9 cellular contexts compared by ENCODE assay signal in the genomic region with DNA sequence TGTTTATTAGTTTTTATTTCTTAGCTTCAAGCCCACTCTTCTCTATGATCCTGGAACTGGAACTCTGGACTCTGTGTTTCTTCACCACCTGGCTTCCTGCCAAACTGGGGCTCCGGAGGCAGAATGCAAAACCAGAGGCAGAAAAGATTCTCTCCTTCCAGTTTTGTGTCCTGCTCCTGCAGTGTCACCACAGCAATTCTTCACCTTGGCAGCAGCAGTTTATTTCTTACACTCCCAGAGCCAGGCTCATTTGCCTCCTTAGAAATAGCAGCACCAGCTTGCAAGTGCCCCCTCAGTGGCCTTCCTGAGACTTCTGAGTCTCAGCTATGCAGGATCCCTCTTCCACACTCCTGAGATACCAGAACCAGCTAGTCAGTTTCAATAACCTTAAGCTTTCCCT. TPM values are rescaled to one million over a fixed set of nuclear protein-coding genes. Genes with fewer than 3 reads are reported as not detected.
DNase-seq lines count a peak whose midpoint lies in the region; ATAC-seq, FAIRE-seq and TF ChIP-seq lines count a peak whose summit lies in the region.
"Had no signal": no experiment of that assay in that cellular context is flagged by ENCODE, and none has a peak within 500 bp of the region (broad histone marks: within the 10 kb centered on the region; RNA-seq: fewer than 3 reads in every experiment).

No MANE protein-coding gene starts in this region.

- DNase-seq in AG20443 (ENCODE audit: low spot score) (peak; percentile 7), adipocyte (ENCODE audit: low read depth) (peak; percentile 52), left lobe of liver (ENCODE audit: low spot score) (peak; percentile 57), GM10248 (ENCODE audit: extremely low spot score) (no peak), RCC 7860 (ENCODE audit: low spot score) (no peak)
- no peak for DNase-seq in activated naive CD4-positive, alpha-beta T cell treated with anti-CD3 and anti-CD28 coated beads, Interleukin-2, amount 50 U/mL, for 16 hours

- no peak overlapping the region for H3K9ac ChIP-seq in adipocyte (ENCODE audit: low read length)

- no peak overlapping the region for H3K27ac ChIP-seq in HEK293 (ENCODE audit: extremely low read depth, low read depth, low read length)
- H3K27ac ChIP-seq: skin epidermis had no signal

- no peaks in the 10 kb centered on the region for H3K36me3 ChIP-seq in HEK293 (ENCODE audit: control insufficient read depth in 2 of 2, insufficient read depth in 1 of 2, low read length in 2 of 2)
- no peaks in the 10 kb centered on the region for H3K36me3 ChIP-seq in adipocyte (ENCODE audit: control insufficient read depth, insufficient read depth, low read length, severe bottlenecking)

- H3K27me3 ChIP-seq in adipocyte (replicated peaks; ENCODE audit: control insufficient read depth, insufficient read depth, low read length): no peaks in the 10 kb centered on the region

- H3K4me3 ChIP-seq in HEK293 (ENCODE audit: low read depth, low read length): no peak overlapping the region
- H3K4me3 ChIP-seq in adipocyte (ENCODE audit: low read length): no peak overlapping the region
- H3K4me3 ChIP-seq: skin epidermis had no signal

- TF ChIP-seq CTCF in HEK293 (tag by site-specific recombination; IDR thresholded peaks at IDR 0.05): no peak
- no peak for TF ChIP-seq CTCF in GM10248 (IDR thresholded peaks at IDR 0.05; ENCODE audit: control extremely low read depth, extremely low read depth, low read depth, missing control alignments)

- CTCF ChIA-PET in HEK293 (lab: Yijun Ruan, JAX): no interaction called here
- CTCF ChIA-PET in GM10248 (lab: Yijun Ruan, JAX): interaction anchor here (0.9 to 2.3 kb wide), 5 partner anchors 10 to 28 kb away, joined by 3 to 12 read pairs (median 3); partner anchors contain the start of gene CAMK4

- POLR2A ChIA-PET in HEK293 (lab: Yijun Ruan, JAX): no interaction called here
- POLR2A ChIA-PET in GM10248 (lab: Yijun Ruan, JAX): no interaction called here

- ATAC-seq in left lobe of liver: peak; percentile 51
- no peak for ATAC-seq in HG03135 (IDR thresholded peaks at IDR 0.05; ENCODE audit: unreplicated experiment)

- FAIRE-seq in RCC 7860 (lab: Jason Lieb, UNC): no peak

- H3K4me1 ChIP-seq in HEK293 (ENCODE audit: control insufficient read depth, insufficient read depth, low read length) (peaks cover 14% of the 10 kb centered on the region; the same call in 1 of the 2 replicates), adipocyte (ENCODE audit: control insufficient read depth, insufficient read depth, low read length) (no peaks in the 10 kb centered on the region)

- H3K9me3 ChIP-seq in HEK293 (ENCODE audit: control insufficient read depth, insufficient read depth, low read depth, low read length) (no peaks in the 10 kb centered on the region), adipocyte (ENCODE audit: control insufficient read depth, low read length) (no peaks in the 10 kb centered on the region)

TF ChIP-seq in HEK293, 187 proteins besides CTCF, POLR2A, EP300 and RAD21 (continues in another document):
- TF ChIP-seq ZNF473 (tag by site-specific recombination; IDR thresholded peaks at IDR 0.05): no peak
- TF ChIP-seq ZNF707 (tag by site-specific recombination; IDR thresholded peaks at IDR 0.05): no peak
- no peak for TF ChIP-seq GLIS1 (tag by site-specific recombination; IDR thresholded peaks at IDR 0.05)
- no peak for TF ChIP-seq ZNF792 (tag by site-specific recombination; IDR thresholded peaks at IDR 0.05)
- TF ChIP-seq, protein P1, sequence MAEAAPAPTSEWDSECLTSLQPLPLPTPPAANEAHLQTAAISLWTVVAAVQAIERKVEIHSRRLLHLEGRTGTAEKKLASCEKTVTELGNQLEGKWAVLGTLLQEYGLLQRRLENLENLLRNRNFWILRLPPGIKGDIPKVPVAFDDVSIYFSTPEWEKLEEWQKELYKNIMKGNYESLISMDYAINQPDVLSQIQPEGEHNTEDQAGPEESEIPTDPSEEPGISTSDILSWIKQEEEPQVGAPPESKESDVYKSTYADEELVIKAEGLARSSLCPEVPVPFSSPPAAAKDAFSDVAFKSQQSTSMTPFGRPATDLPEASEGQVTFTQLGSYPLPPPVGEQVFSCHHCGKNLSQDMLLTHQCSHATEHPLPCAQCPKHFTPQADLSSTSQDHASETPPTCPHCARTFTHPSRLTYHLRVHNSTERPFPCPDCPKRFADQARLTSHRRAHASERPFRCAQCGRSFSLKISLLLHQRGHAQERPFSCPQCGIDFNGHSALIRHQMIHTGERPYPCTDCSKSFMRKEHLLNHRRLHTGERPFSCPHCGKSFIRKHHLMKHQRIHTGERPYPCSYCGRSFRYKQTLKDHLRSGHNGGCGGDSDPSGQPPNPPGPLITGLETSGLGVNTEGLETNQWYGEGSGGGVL (tag by site-specific recombination; IDR thresholded peaks at IDR 0.05): no peak
- TF ChIP-seq IKZF3 (tag by site-specific recombination; IDR thresholded peaks at IDR 0.05): no peak
- TF ChIP-seq ZNF747 (tag by site-specific recombination; IDR thresholded peaks at IDR 0.05): no peak
- no peak for TF ChIP-seq ZNF148 (tag by site-specific recombination; IDR thresholded peaks at IDR 0.05; ENCODE audit: borderline replicate concordance)
- TF ChIP-seq ZNF791 (tag by site-specific recombination; IDR thresholded peaks at IDR 0.05): no peak
- no peak for TF ChIP-seq ZNF184 (tag by site-specific recombination; IDR thresholded peaks at IDR 0.05)
- TF ChIP-seq ZNF214 (tag by site-specific recombination; IDR thresholded peaks at IDR 0.05; ENCODE audit: borderline replicate concordance): no peak
- TF ChIP-seq, protein P2, sequence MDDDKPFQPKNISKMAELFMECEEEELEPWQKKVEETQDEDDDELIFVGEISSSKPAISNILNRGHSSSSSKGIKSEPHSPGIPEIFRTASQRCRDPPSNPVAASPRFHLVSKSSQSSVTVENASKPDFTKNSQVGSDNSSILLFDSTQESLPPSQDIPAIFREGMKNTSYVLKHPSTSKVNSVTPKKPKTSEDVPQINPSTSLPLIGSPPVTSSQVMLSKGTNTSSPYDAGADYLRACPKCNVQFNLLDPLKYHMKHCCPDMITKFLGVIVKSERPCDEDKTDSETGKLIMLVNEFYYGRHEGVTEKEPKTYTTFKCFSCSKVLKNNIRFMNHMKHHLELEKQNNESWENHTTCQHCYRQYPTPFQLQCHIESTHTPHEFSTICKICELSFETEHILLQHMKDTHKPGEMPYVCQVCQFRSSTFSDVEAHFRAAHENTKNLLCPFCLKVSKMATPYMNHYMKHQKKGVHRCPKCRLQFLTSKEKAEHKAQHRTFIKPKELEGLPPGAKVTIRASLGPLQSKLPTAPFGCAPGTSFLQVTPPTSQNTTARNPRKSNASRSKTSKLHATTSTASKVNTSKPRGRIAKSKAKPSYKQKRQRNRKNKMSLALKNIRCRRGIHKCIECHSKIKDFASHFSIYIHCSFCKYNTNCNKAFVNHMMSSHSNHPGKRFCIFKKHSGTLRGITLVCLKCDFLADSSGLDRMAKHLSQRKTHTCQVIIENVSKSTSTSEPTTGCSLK (tag by site-specific recombination; IDR thresholded peaks at IDR 0.05): no peak
- TF ChIP-seq ZSCAN4 (tag by site-specific recombination; IDR thresholded peaks at IDR 0.05): no peak
- 0 out of 2 replicates have a peak, but pooled peaks have one; percentile 42 for TF ChIP-seq ZNF561 (tag by site-specific recombination; IDR thresholded peaks at IDR 0.05; ENCODE audit: borderline replicate concordance)
- no peak for TF ChIP-seq GLIS2 (tag by site-specific recombination; IDR thresholded peaks at IDR 0.05)
- no peak for TF ChIP-seq ZNF549 (tag by site-specific recombination; IDR thresholded peaks at IDR 0.05)
- TF ChIP-seq, protein P3, sequence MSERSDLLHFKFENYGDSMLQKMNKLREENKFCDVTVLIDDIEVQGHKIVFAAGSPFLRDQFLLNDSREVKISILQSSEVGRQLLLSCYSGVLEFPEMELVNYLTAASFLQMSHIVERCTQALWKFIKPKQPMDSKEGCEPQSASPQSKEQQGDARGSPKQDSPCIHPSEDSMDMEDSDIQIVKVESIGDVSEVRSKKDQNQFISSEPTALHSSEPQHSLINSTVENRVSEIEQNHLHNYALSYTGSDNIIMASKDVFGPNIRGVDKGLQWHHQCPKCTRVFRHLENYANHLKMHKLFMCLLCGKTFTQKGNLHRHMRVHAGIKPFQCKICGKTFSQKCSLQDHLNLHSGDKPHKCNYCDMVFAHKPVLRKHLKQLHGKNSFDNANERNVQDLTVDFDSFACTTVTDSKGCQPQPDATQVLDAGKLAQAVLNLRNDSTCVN (tag by site-specific recombination; optimal IDR thresholded peaks at IDR 0.05): no peak

RNA-seq across cellular contexts. Expression of gene CAMK4, which starts 26.7 kb away (rescaled TPM):
- total RNA-seq in left lobe of liver: 2.7 TPM

Comparison
In these comparisons a context has a peak if more than half of its experiments do, and no peak if none do; other contexts are left out.
1. DNase-seq: peak in AG20443 (single experiment), adipocyte (single experiment) and left lobe of liver (single experiment); none in GM10248 (single experiment), activated naive CD4-positive, alpha-beta T cell treated with anti-CD3 and anti-CD28 coated beads, Interleukin-2, amount 50 U/mL, for 16 hours (single experiment) and RCC 7860 (single experiment).